ENCODE assay signal across 1 cellular context in the genomic region with DNA sequence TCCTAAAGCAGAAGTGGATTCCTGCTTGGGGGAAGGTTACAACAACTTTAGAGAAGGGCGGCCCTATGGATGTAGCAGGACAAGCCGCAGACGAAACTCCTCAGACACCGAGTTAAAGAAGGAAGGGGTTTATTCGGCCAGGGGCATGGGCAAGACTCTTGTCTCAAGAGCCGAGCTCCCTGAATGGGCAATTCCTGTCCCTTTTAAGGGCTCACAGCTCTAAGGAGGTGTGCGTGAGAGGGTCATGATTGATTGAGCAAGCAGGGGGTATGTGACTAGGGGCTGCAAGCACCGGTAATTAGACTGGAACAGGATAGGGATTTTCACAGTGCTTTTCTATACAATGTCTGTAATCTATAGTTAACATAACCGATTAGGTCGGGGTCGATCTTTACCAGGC.
TF ChIP-seq lines count a peak whose summit lies in the region.

No MANE protein-coding gene starts in this region.

TF ChIP-seq in GM12878, 131 proteins besides CTCF, POLR2A, EP300 and RAD21 (continued from another document):
- TF ChIP-seq MYC (IDR thresholded peaks at IDR 0.05; ENCODE audit: insufficient read depth, insufficient read length, insufficient replicate concordance, low read length, severe bottlenecking) (no peak), SREBF1 (IDR thresholded peaks at IDR 0.05; ENCODE audit: low read length) (no peak)
